ENCODE assay signal across 13 cellular contexts in the genomic region with DNA sequence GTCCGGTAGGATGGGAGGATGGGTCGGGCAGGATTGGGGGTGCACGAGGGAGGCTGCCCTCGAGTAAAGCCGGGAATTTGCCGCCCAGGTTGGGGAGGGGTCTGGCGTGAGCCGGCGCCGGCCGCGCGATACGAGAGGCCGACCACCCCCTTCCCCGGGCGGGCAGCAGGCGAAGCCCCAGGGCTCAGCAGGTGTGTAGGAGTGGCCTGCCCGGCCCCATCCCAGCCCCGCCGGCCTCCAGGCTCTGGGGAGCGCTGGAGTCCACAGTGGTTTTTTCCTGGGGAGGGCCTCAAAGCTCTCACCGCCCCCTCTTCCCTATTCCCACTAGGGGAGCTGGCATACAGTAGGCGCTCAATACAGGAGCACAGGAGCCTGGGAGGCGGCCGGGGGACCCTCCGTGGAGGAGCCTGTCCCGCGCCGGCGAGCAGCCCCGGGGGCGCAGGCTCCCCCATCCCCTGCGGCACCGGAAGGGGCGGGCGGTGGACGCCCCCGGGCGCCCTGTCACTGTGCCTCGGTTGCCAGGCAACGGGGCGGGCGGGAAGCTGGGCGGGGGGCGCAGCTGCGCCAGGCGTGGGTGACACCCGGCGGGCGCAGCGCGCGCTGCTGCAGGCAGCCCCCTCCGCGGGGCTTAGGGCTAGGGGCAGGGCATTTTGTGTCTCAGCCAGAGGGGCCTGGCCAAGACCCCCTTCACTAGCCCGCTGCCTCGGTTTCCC. TPM values are rescaled to one million over a fixed set of nuclear protein-coding genes. Genes with fewer than 3 reads are reported as not detected.
DNase-seq lines count a peak whose midpoint lies in the region; ATAC-seq and TF ChIP-seq lines count a peak whose summit lies in the region.
"Had no signal": no experiment of that assay in that cellular context is flagged by ENCODE, and none has a peak within 500 bp of the region (broad histone marks: within the 10 kb centered on the region; RNA-seq: fewer than 3 reads in every experiment).

No MANE protein-coding gene starts in this region.

- peaks cover 29 to 68% (median 49%) of the 10 kb centered on the region in 4 donors for H3K4me1 Mint-ChIP-seq in CD4-positive, alpha-beta memory T cell

- H3K9me3 ChIP-seq in CD4-positive, alpha-beta memory T cell (ENCODE audit: control insufficient read depth in 1 of 2, low read length in 2 of 2) = no peaks in the 10 kb centered on the region
- H3K9me3 ChIP-seq in OCI-LY1 (ENCODE audit: low read length) (no peaks in the 10 kb centered on the region), esophagus muscularis mucosa (no peaks in the 10 kb centered on the region)
- H3K9me3 ChIP-seq: right atrium auricular region, thyroid gland had no signal

- no peak overlapping the region for H2AFZ ChIP-seq in OCI-LY1 (ENCODE audit: low read length)

- CTCF ChIA-PET in CD4-positive, alpha-beta memory T cell (lab: Charles Lee; ENCODE audit: partially characterized antibody) = interaction anchor here (1.0 kb wide), 1 partner anchor 26 kb away, joined by 3 read pairs; no protein-coding TSS in a partner anchor

- peaks cover 0 to 5% (median 0%) of the 10 kb centered on the region in 8 donors for H3K9me3 Mint-ChIP-seq in CD4-positive, alpha-beta memory T cell
- H3K9me3 Mint-ChIP-seq in activated naive CD4-positive, alpha-beta T cell treated with anti-CD3 and anti-CD28 coated beads, Interleukin-2, amount 50 U/mL, for 72 hours = no peaks in the 10 kb centered on the region

- H3K4me2 ChIP-seq in OCI-LY1 (ENCODE audit: low read length) = peak overlapping the region; percentile 45; the same call in 1 of the 2 replicates
- H3K4me2 ChIP-seq: KMS-11 had no signal

- TF ChIP-seq POLR2A in esophagus muscularis mucosa (IDR thresholded peaks at IDR 0.05; ENCODE audit: low read depth) = no peak

- intact Hi-C loops in CD4-positive, alpha-beta memory T cell (cut with micrococcal nuclease) = no loop called here
- intact Hi-C loops in esophagus muscularis mucosa (cut with DNase I) = no loop called here

- H3K27ac Mint-ChIP-seq in CD4-positive, alpha-beta memory T cell = peak overlapping the region; percentile 64 to 96 (median 88)
- peak overlapping the region; percentile 70 to 72 for H3K27ac Mint-ChIP-seq in activated naive CD4-positive, alpha-beta T cell treated with anti-CD3 and anti-CD28 coated beads, Interleukin-2, amount 50 U/mL, for 72 hours

- peaks cover 0 to 8% of the 10 kb centered on the region in 2 donors for H3K36me3 Mint-ChIP-seq in CD4-positive, alpha-beta memory T cell
- H3K36me3 Mint-ChIP-seq in activated naive CD4-positive, alpha-beta T cell treated with anti-CD3 and anti-CD28 coated beads, Interleukin-2, amount 50 U/mL, for 72 hours = peaks cover 8 to 10% of the 10 kb centered on the region in 2 donors

- ATAC-seq in activated naive CD4-positive, alpha-beta T cell treated with anti-CD3 and anti-CD28 coated beads, Interleukin-2, amount 50 U/mL, for 72 hours = peak in 1 of 2 donors; percentile 3
- ATAC-seq in GM18511 (IDR thresholded peaks at IDR 0.05; ENCODE audit: unreplicated experiment) = no peak
- ATAC-seq: left colon had no signal

- no peaks in the 10 kb centered on the region for H3K27me3 ChIP-seq in CD4-positive, alpha-beta memory T cell (ENCODE audit: insufficient read depth, low read length)
- H3K27me3 ChIP-seq in OCI-LY1 (ENCODE audit: insufficient read depth, low read length) (no peaks in the 10 kb centered on the region), esophagus muscularis mucosa (peaks cover 0 to 45% (median 2%) of the 10 kb centered on the region in 4 donors)
- H3K27me3 ChIP-seq: right atrium auricular region, thyroid gland had no signal

- H4K20me1 ChIP-seq in OCI-LY1 (ENCODE audit: insufficient read depth, low read length) = no peaks in the 10 kb centered on the region

- H3F3A ChIP-seq in OCI-LY1 (ENCODE audit: insufficient read depth, low read length) = no peaks in the 10 kb centered on the region

- H3K4me3 ChIP-seq in CD4-positive, alpha-beta memory T cell (ENCODE audit: low read length in 2 of 2) = no peak overlapping the region
- H3K4me3 ChIP-seq in OCI-LY1 (ENCODE audit: low read depth, low read length, poor library complexity, severe bottlenecking) (peak overlapping the region; percentile 12), esophagus muscularis mucosa (no peak overlapping the region)
- H3K4me3 ChIP-seq: right atrium auricular region, thyroid gland had no signal

- WGBS in esophagus muscularis mucosa = 28% methylated on average over 13 of the region's 58 CpGs

- H3K4me3 Mint-ChIP-seq in CD4-positive, alpha-beta memory T cell = peak overlapping the region in 3 of 8 donors; percentile 5 to 30 (median 21)

- H3K9ac ChIP-seq in OCI-LY1 (ENCODE audit: low read length) = no peak overlapping the region; the same call in 1 of the 2 replicates
- H3K9ac ChIP-seq: KMS-11 had no signal

- H3K27me3 Mint-ChIP-seq in CD4-positive, alpha-beta memory T cell = no peaks in the 10 kb centered on the region

- POLR2A ChIA-PET in CD4-positive, alpha-beta memory T cell (lab: Charles Lee; ENCODE audit: partially characterized antibody) = interaction anchor here (0.9 kb wide), 1 partner anchor 10 kb away, joined by 3 read pairs; no protein-coding TSS in a partner anchor

- no peaks in the 10 kb centered on the region for H3K9me2 ChIP-seq in OCI-LY1 (ENCODE audit: low read depth, low read length)

- H3K4me1 ChIP-seq in CD4-positive, alpha-beta memory T cell (ENCODE audit: insufficient read depth, low read length) = peaks cover 73% of the 10 kb centered on the region
- H3K4me1 ChIP-seq in OCI-LY1 (ENCODE audit: insufficient read depth, low read length, severe bottlenecking) (peaks cover 60% of the 10 kb centered on the region), esophagus muscularis mucosa (peaks cover 49 to 74% (median 62%) of the 10 kb centered on the region in 4 donors)

- peak overlapping the region; percentile 35 for H3K27ac ChIP-seq in CD4-positive, alpha-beta memory T cell (ENCODE audit: low read depth, low read length)
- H3K27ac ChIP-seq in OCI-LY1 (ENCODE audit: low read depth, low read length, poor library complexity, severe bottlenecking) (no peak overlapping the region), esophagus muscularis mucosa (replicated peaks in 1 of 4) (no peak overlapping the region)
- H3K27ac ChIP-seq: KMS-11, right atrium auricular region, thyroid gland had no signal

- no peak for TF ChIP-seq CTCF in OCI-LY1 (IDR thresholded peaks at IDR 0.05; ENCODE audit: low read length)
- no peak for TF ChIP-seq CTCF in esophagus muscularis mucosa (IDR thresholded peaks at IDR 0.05)

- DNase-seq in CD4-positive, alpha-beta memory T cell = peak; percentile 61 to 71 (median 67)
- peak in 1 of 2 donors; percentile 54 for DNase-seq in activated naive CD4-positive, alpha-beta T cell treated with anti-CD3 and anti-CD28 coated beads, Interleukin-2, amount 50 U/mL, for 72 hours (ENCODE audit: low spot score in 2 of 2)
- DNase-seq in retina = peak; percentile 80
- DNase-seq in esophagus muscularis mucosa (ENCODE audit: extremely low spot score) = no peak
- no peak for DNase-seq in NCI-H2196 treated with DMSO at 0.1 percent for 48 hours (lab: John Stamatoyannopoulos, UW; ENCODE audit: unreplicated experiment)
- DNase-seq in HT-29 (ENCODE audit: low spot score) = no peak
- DNase-seq: left colon, RPMI8226, thyroid gland had no signal

- no peaks in the 10 kb centered on the region for H3K36me3 ChIP-seq in CD4-positive, alpha-beta memory T cell (ENCODE audit: insufficient read depth, low read length)
- H3K36me3 ChIP-seq in OCI-LY1 (ENCODE audit: insufficient read depth, low read length) = no peaks in the 10 kb centered on the region
- H3K36me3 ChIP-seq in esophagus muscularis mucosa = peaks cover 0 to 5% (median 0%) of the 10 kb centered on the region in 4 donors
- H3K36me3 ChIP-seq: right atrium auricular region, thyroid gland had no signal

- peaks cover 13% of the 10 kb centered on the region for H3K79me2 ChIP-seq in OCI-LY1 (ENCODE audit: insufficient read depth, low read length)

- TF ChIP-seq EP300 in esophagus muscularis mucosa (IDR thresholded peaks at IDR 0.05) = no peak

RNA-seq across cellular contexts. Expression of a gene that starts 3.5 kb away (rescaled TPM):
- 10 to 100 TPM; 57.1 to 57.3 TPM for total RNA-seq in CD4-positive, alpha-beta memory T cell
- polyA plus RNA-seq in CD4-positive, alpha-beta memory T cell = 10 to 100 TPM in 1 of 2 donors, 1 to 10 TPM in 1; 1.5 to 11.9 TPM
- total RNA-seq in activated naive CD4-positive, alpha-beta T cell treated with anti-CD3 and anti-CD28 coated beads, Interleukin-2, amount 50 U/mL, for 72 hours = 10 to 100 TPM; 35.5 to 44.5 TPM
- total RNA-seq in esophagus muscularis mucosa = 10 to 100 TPM; 16.2 to 36.0 (median 26.1) TPM
- 19.1 and 26.1 TPM in 2 replicates for total RNA-seq in HT-29 (2014; rRNA removed; shearing (Covaris generic))

RNA-seq across cellular contexts. Expression of a gene that starts 11.6 kb away (rescaled TPM):
- total RNA-seq in CD4-positive, alpha-beta memory T cell = 10 to 100 TPM; 17.9 to 19.3 TPM
- 1 to 10 TPM in 1 of 2 donors, under 1 TPM in 1; 0.39 to 1.3 TPM for polyA plus RNA-seq in CD4-positive, alpha-beta memory T cell
- total RNA-seq in activated naive CD4-positive, alpha-beta T cell treated with anti-CD3 and anti-CD28 coated beads, Interleukin-2, amount 50 U/mL, for 72 hours = 10 to 100 TPM; 20.5 to 22.6 TPM
- total RNA-seq in esophagus muscularis mucosa = 10 to 100 TPM in 1 of 4 donors, 1 to 10 TPM in 3; 2.5 to 10.8 (median 8.5) TPM
- 25.2 and 34.5 TPM in 2 replicates for total RNA-seq in HT-29 (2014; rRNA removed; shearing (Covaris generic))

RNA-seq across cellular contexts. Expression of a gene that starts 33.6 kb away (rescaled TPM):
- total RNA-seq in CD4-positive, alpha-beta memory T cell = 100 to 1,000 TPM; 106 to 109 TPM
- 100 to 1,000 TPM; 138 to 204 TPM for polyA plus RNA-seq in CD4-positive, alpha-beta memory T cell
- total RNA-seq in activated naive CD4-positive, alpha-beta T cell treated with anti-CD3 and anti-CD28 coated beads, Interleukin-2, amount 50 U/mL, for 72 hours = 100 to 1,000 TPM; 109 to 110 TPM
- total RNA-seq in esophagus muscularis mucosa = 100 to 1,000 TPM in 2 of 4 donors, 10 to 100 TPM in 2; 89.7 to 125 (median 102) TPM
- total RNA-seq in HT-29 (2014; rRNA removed; shearing (Covaris generic)) = 136 and 141 TPM in 2 replicates

RNA-seq across cellular contexts. Expression of a gene that starts 39.7 kb away (rescaled TPM):
- total RNA-seq in CD4-positive, alpha-beta memory T cell = 1 to 10 TPM; 4.9 to 5.5 TPM
- 1 to 10 TPM in 1 of 2 donors, under 1 TPM in 1; 0.73 to 2.3 TPM for polyA plus RNA-seq in CD4-positive, alpha-beta memory T cell
- total RNA-seq in activated naive CD4-positive, alpha-beta T cell treated with anti-CD3 and anti-CD28 coated beads, Interleukin-2, amount 50 U/mL, for 72 hours = 10 to 100 TPM; 11.7 to 28.7 TPM
- under 1 TPM; 0.19 to 0.92 (median 0.66) TPM for total RNA-seq in esophagus muscularis mucosa
- 0.65 and 2.0 TPM in 2 replicates for total RNA-seq in HT-29 (2014; rRNA removed; shearing (Covaris generic))

RNA-seq across cellular contexts. Expression of a gene that starts 53.5 kb away (rescaled TPM):
- 1 to 10 TPM; 3.7 to 4.9 TPM for total RNA-seq in CD4-positive, alpha-beta memory T cell
- polyA plus RNA-seq in CD4-positive, alpha-beta memory T cell = 1 to 10 TPM; 1.4 to 3.9 TPM
- total RNA-seq in activated naive CD4-positive, alpha-beta T cell treated with anti-CD3 and anti-CD28 coated beads, Interleukin-2, amount 50 U/mL, for 72 hours = 1 to 10 TPM; 8.5 to 10.0 TPM
- 1 to 10 TPM; 3.8 to 5.6 (median 4.4) TPM for total RNA-seq in esophagus muscularis mucosa
- 3.2 and 6.9 TPM in 2 replicates for total RNA-seq in HT-29 (2014; rRNA removed; shearing (Covaris generic))

Comparison
In these comparisons a context has a peak if more than half of its experiments do, and no peak if none do; other contexts are left out.
1. DNase-seq: peak in CD4-positive, alpha-beta memory T cell (5 of 5) and retina (single experiment); none in esophagus muscularis mucosa (single experiment), NCI-H2196 treated with DMSO at 0.1 percent for 48 hours (single experiment) and HT-29 (single experiment).